Comparison of ENCODE assay signal across 8 cellular contexts in genomic region chr19:290539-291521, GRCh38. TPM values are rescaled to one million over a fixed set of nuclear protein-coding genes. Genes with fewer than 3 reads are reported as not detected.
DNase-seq lines count a peak whose midpoint lies in the region; ATAC-seq, FAIRE-seq and TF ChIP-seq lines count a peak whose summit lies in the region.

TSS of gene PLPP2 (minus strand) at chr19:291403. CDS start at chr19:291336, 67 bp downstream.

- H3K9me3 ChIP-seq in HepG2 (ENCODE audit: low read length): no peaks in the 10 kb centered on the region

- intact Hi-C loops in HepG2 (cut with micrococcal nuclease; ENCODE audit: unreplicated experiment): no loop called here
- intact Hi-C loops in activated T-helper 1 cell treated with anti-CD3 and anti-CD28 coated beads, Interleukin-12 subunit alpha, Interleukin-12 subunit beta, Interleukin-2, Interleukin-4 antibody, amounts not matched to agents 30 ng/mL and 10 ng/mL and 1 ng/mL, durations not matched to agents 14 hours and 24 hours and 36 hours (cut with micrococcal nuclease): no loop called here

- CTCF ChIA-PET in HepG2 (lab: Yijun Ruan, JAX; ENCODE audit: low intra/inter-chr PET ratio, low total read pairs): no interaction called here

- no peaks in the 10 kb centered on the region for H3K36me3 Mint-ChIP-seq in chondrocyte (ENCODE audit: low read depth)
- H3K36me3 Mint-ChIP-seq in activated T-helper 1 cell treated with anti-CD3 and anti-CD28 coated beads, Interleukin-12 subunit alpha, Interleukin-12 subunit beta, Interleukin-2, Interleukin-4 antibody, amounts not matched to agents 30 ng/mL and 10 ng/mL and 1 ng/mL, durations not matched to agents 14 hours and 24 hours and 36 hours (ENCODE audit: low read depth): no peaks in the 10 kb centered on the region

- H3K27me3 Mint-ChIP-seq in chondrocyte (ENCODE audit: low read depth): peaks cover 18% of the 10 kb centered on the region
- peaks cover 75% of the 10 kb centered on the region for H3K27me3 Mint-ChIP-seq in stimulated activated naive CD8-positive, alpha-beta T cell treated with anti-CD3 and anti-CD28 coated beads, Interleukin-15, amount 100 ng/mL, for 72 hours
- peaks cover 47% of the 10 kb centered on the region for H3K27me3 Mint-ChIP-seq in activated T-helper 1 cell treated with anti-CD3 and anti-CD28 coated beads, Interleukin-12 subunit alpha, Interleukin-12 subunit beta, Interleukin-2, Interleukin-4 antibody, amounts not matched to agents 30 ng/mL and 10 ng/mL and 1 ng/mL, durations not matched to agents 14 hours and 24 hours and 36 hours (ENCODE audit: insufficient read depth)

- H3K9ac ChIP-seq in HepG2 (ENCODE audit: insufficient read depth, low read depth, low read length): no peak within 1 kb of the TSS

- BruUV-seq in HepG2 (replicated peaks; lab: Mats Ljungman, UMichigan): no TSS peak

- in situ Hi-C loops in HepG2 (cut with HindIII; ENCODE audit: extremely low pct_ligation_motif_present, low pct_unique_long_range_greater_than_20kb): no loop called here

- no peak within 1 kb of the TSS for H2AFZ ChIP-seq in HepG2 (ENCODE audit: low read length)

- no peaks in the 10 kb centered on the region for H3K9me3 Mint-ChIP-seq in chondrocyte (ENCODE audit: low read depth)
- H3K9me3 Mint-ChIP-seq in stimulated activated naive CD8-positive, alpha-beta T cell treated with anti-CD3 and anti-CD28 coated beads, Interleukin-15, amount 100 ng/mL, for 72 hours: no peaks in the 10 kb centered on the region
- H3K9me3 Mint-ChIP-seq in activated T-helper 1 cell treated with anti-CD3 and anti-CD28 coated beads, Interleukin-12 subunit alpha, Interleukin-12 subunit beta, Interleukin-2, Interleukin-4 antibody, amounts not matched to agents 30 ng/mL and 10 ng/mL and 1 ng/mL, durations not matched to agents 14 hours and 24 hours and 36 hours: no peaks in the 10 kb centered on the region

- H3K4me1 Mint-ChIP-seq in chondrocyte (ENCODE audit: low read depth): peaks cover 25% of the 10 kb centered on the region
- peaks cover 18% of the 10 kb centered on the region for H3K4me1 Mint-ChIP-seq in stimulated activated naive CD8-positive, alpha-beta T cell treated with anti-CD3 and anti-CD28 coated beads, Interleukin-15, amount 100 ng/mL, for 72 hours
- H3K4me1 Mint-ChIP-seq in activated T-helper 1 cell treated with anti-CD3 and anti-CD28 coated beads, Interleukin-12 subunit alpha, Interleukin-12 subunit beta, Interleukin-2, Interleukin-4 antibody, amounts not matched to agents 30 ng/mL and 10 ng/mL and 1 ng/mL, durations not matched to agents 14 hours and 24 hours and 36 hours (ENCODE audit: low read depth): no peaks in the 10 kb centered on the region

- DNase-seq in DMS153 treated with DMSO at 0.1 percent for 48 hours (lab: John Stamatoyannopoulos, UW; ENCODE audit: unreplicated experiment): peak; percentile 61
- DNase-seq in NCI-H510A treated with DMSO at 0.1 percent for 48 hours (lab: John Stamatoyannopoulos, UW): peak; percentile 51
- peak; percentile 59 for DNase-seq in chondrocyte (ENCODE audit: low spot score)
- no peak for DNase-seq in HepG2 (ENCODE audit: low spot score)
- no peak for DNase-seq in stimulated activated naive CD8-positive, alpha-beta T cell treated with anti-CD3 and anti-CD28 coated beads, Interleukin-15, amount 100 ng/mL, for 72 hours
- DNase-seq in RCC 7860 (ENCODE audit: low spot score): no peak
- no peak for DNase-seq in activated T-helper 1 cell treated with anti-CD3 and anti-CD28 coated beads, Interleukin-12 subunit alpha, Interleukin-12 subunit beta, Interleukin-2, Interleukin-4 antibody, amounts not matched to agents 30 ng/mL and 10 ng/mL and 1 ng/mL, durations not matched to agents 14 hours and 24 hours and 36 hours (ENCODE audit: low spot score)

- no peak within 1 kb of the TSS for H3K27ac Mint-ChIP-seq in chondrocyte (ENCODE audit: unreplicated experiment)
- H3K27ac Mint-ChIP-seq in stimulated activated naive CD8-positive, alpha-beta T cell treated with anti-CD3 and anti-CD28 coated beads, Interleukin-15, amount 100 ng/mL, for 72 hours: no peak within 1 kb of the TSS
- H3K27ac Mint-ChIP-seq in activated T-helper 1 cell treated with anti-CD3 and anti-CD28 coated beads, Interleukin-12 subunit alpha, Interleukin-12 subunit beta, Interleukin-2, Interleukin-4 antibody, amounts not matched to agents 30 ng/mL and 10 ng/mL and 1 ng/mL, durations not matched to agents 14 hours and 24 hours and 36 hours: no peak within 1 kb of the TSS

- H3K4me3 Mint-ChIP-seq in chondrocyte (ENCODE audit: unreplicated experiment): peak within 1 kb of the TSS; percentile 40
- peak within 1 kb of the TSS in 1 of 2 donors; percentile 57 for H3K4me3 Mint-ChIP-seq in stimulated activated naive CD8-positive, alpha-beta T cell treated with anti-CD3 and anti-CD28 coated beads, Interleukin-15, amount 100 ng/mL, for 72 hours
- H3K4me3 Mint-ChIP-seq in activated T-helper 1 cell treated with anti-CD3 and anti-CD28 coated beads, Interleukin-12 subunit alpha, Interleukin-12 subunit beta, Interleukin-2, Interleukin-4 antibody, amounts not matched to agents 30 ng/mL and 10 ng/mL and 1 ng/mL, durations not matched to agents 14 hours and 24 hours and 36 hours: no peak within 1 kb of the TSS

- no peak for TF ChIP-seq RAD21 in HepG2 (CRISPR knock-in tag; IDR thresholded peaks at IDR 0.05)

- POLR2A ChIA-PET in HepG2 (lab: Yijun Ruan, JAX): no interaction called here

- H4K20me1 ChIP-seq in HepG2 (ENCODE audit: insufficient read depth, low read length): 0 out of 2 replicates have a peak, but pooled peaks cover 2% of the 10 kb centered on the region

- H3K4me2 ChIP-seq in HepG2 (ENCODE audit: low read depth, low read length): peak within 1 kb of the TSS; percentile 24; the same call in 1 of the 2 replicates

- no peak within 1 kb of the TSS for H3K27ac ChIP-seq in HepG2 (ENCODE audit: extremely low read length, insufficient read depth, low read length)

- no peaks in the 10 kb centered on the region for H3K36me3 ChIP-seq in HepG2 (replicated peaks in 1 of 2; ENCODE audit: control insufficient read depth in 1 of 2, insufficient read depth in 2 of 2, low read length in 2 of 2)

- WGBS in HepG2 (ENCODE audit: low lambda C conversion rate): 71% methylated on average over 44 of the region's 108 CpGs

- no peak for TF ChIP-seq POLR2A in HepG2 (IDR thresholded peaks at IDR 0.05; ENCODE audit: insufficient read depth in 1 of 2, low read depth in 2 of 2, low read length in 2 of 2)

- peaks cover 30% of the 10 kb centered on the region for H3K4me1 ChIP-seq in HepG2 (ENCODE audit: insufficient read depth, low read length)

- TF ChIP-seq EP300 in HepG2 (IDR thresholded peaks at IDR 0.05; ENCODE audit: low read depth in 2 of 2, low read length in 2 of 2) (no peak), HepG2 (CRISPR knock-in tag; IDR thresholded peaks at IDR 0.05; ENCODE audit: borderline replicate concordance) (no peak)

- TF ChIP-seq CTCF in chondrocyte (IDR thresholded peaks at IDR 0.05) (no peak), HepG2 (CRISPR knock-in tag; IDR thresholded peaks at IDR 0.05) (no peak)

- no peaks in the 10 kb centered on the region for H3K79me2 ChIP-seq in HepG2 (ENCODE audit: insufficient read depth, low read length)

- FAIRE-seq in HepG2 (lab: Jason Lieb, UNC): no peak
- no peak for FAIRE-seq in RCC 7860 (lab: Jason Lieb, UNC)

- ATAC-seq in HepG2 (no peak), GM18868 (IDR thresholded peaks at IDR 0.05; ENCODE audit: unreplicated experiment) (no peak)
- ATAC-seq in stimulated activated naive CD8-positive, alpha-beta T cell treated with anti-CD3 and anti-CD28 coated beads, Interleukin-15, amount 100 ng/mL, for 72 hours: peak; percentile 14

- H3K4me3 ChIP-seq in HepG2 (replicated peaks in 1 of 3; ENCODE audit: insufficient read depth in 1 of 3, low read depth in 2 of 3, low read length in 3 of 3): peak within 1 kb of the TSS in 1 of 3 experiments; percentile 23; a peak in 1 of 6 replicates

- H3K27me3 ChIP-seq in HepG2 (ENCODE audit: control insufficient read depth in 1 of 2, insufficient read depth in 2 of 2, low read length in 2 of 2): peaks cover 4 to 36% of the 10 kb centered on the region in 2 experiments

TF ChIP-seq in HepG2, 621 proteins besides CTCF, POLR2A, EP300 and RAD21 (continues in another document):
- TF ChIP-seq SOX5 (CRISPR knock-in tag; IDR thresholded peaks at IDR 0.05; ENCODE audit: borderline replicate concordance): peak; percentile 95
- no peak for TF ChIP-seq SOX6 (IDR thresholded peaks at IDR 0.05)
- TF ChIP-seq SOX6 (CRISPR knock-in tag; IDR thresholded peaks at IDR 0.05): peak; percentile 81
- peak; percentile 93 for TF ChIP-seq SOX13 (IDR thresholded peaks at IDR 0.05)
- peak in 1 of 2 experiments; percentile 94; a peak in 2 of 4 replicates for TF ChIP-seq SOX13 (CRISPR knock-in tag; conservative IDR thresholded peaks at IDR 0.05 in 1 of 2, IDR thresholded peaks at IDR 0.05 in 1 of 2)
- no peak for TF ChIP-seq YEATS4 (CRISPR knock-in tag; IDR thresholded peaks at IDR 0.05; ENCODE audit: borderline replicate concordance)

RNA-seq across cellular contexts. Expression of gene PLPP2, which starts in this region (rescaled TPM):
- 0.36 to 4.1 TPM (median 3.0 TPM) in 3 replicates for total RNA-seq in chondrocyte
- not detected in 2 replicates for total RNA-seq in HepG2 (2016; rRNA removed; fragmentation: Illumina TruSeq; extraction: Trizol)
- not detected in 2 replicates for total RNA-seq in HepG2 (2016; cell fraction: cytosol; rRNA removed; fragmentation: Illumina TruSeq; extraction: Trizol; ENCODE audit: low read depth)
- total RNA-seq in HepG2 (2016; cell fraction: insoluble cytoplasmic fraction; rRNA removed; fragmentation: Illumina TruSeq; extraction: Trizol): not detected in 2 replicates
- not detected in 2 replicates for total RNA-seq in HepG2 (2016; cell fraction: membrane; rRNA removed; fragmentation: Illumina TruSeq; extraction: Trizol)
- total RNA-seq in HepG2 (2016; cell fraction: nucleus; rRNA removed; fragmentation: Illumina TruSeq; extraction: Trizol): not detected in 2 replicates
- polyA plus RNA-seq in HepG2 (2011; rRNA removed): not detected in 2 replicates
- 0.07 TPM in 1 of 2 replicates, not detected in the other for polyA plus RNA-seq in HepG2 (2011; cell fraction: cytosol; rRNA removed)
- 0.19 and 0.31 TPM in 2 replicates for polyA plus RNA-seq in HepG2 (2011; cell fraction: nucleus; rRNA removed)
- polyA plus RNA-seq in HepG2 (2012): 0.16 TPM in 1 of 2 replicates, not detected in the other
- not detected in 2 replicates for polyA plus RNA-seq in HepG2 (2016; cell fraction: cytosol; fragmentation: Illumina TruSeq; extraction: Trizol; ENCODE audit: low read depth)
- not detected in 2 replicates for polyA plus RNA-seq in HepG2 (2016; cell fraction: insoluble cytoplasmic fraction; fragmentation: Illumina TruSeq; extraction: Trizol; ENCODE audit: low read depth)
- not detected in 2 replicates for polyA plus RNA-seq in HepG2 (2016; cell fraction: membrane; fragmentation: Illumina TruSeq; extraction: Trizol; ENCODE audit: low read depth)
- polyA plus RNA-seq in HepG2 (2016; cell fraction: nucleus; fragmentation: Illumina TruSeq; extraction: Trizol; ENCODE audit: insufficient read depth, low read depth): not detected in 2 replicates
- 78.3 TPM in 1 of 2 replicates, not detected in the other for polyA minus RNA-seq in HepG2 (2011; rRNA and poly(A)+ RNA removed; ENCODE audit: low replicate concordance)
- polyA minus RNA-seq in HepG2 (2011; cell fraction: cytosol; rRNA and poly(A)+ RNA removed): not detected in 2 replicates
- polyA minus RNA-seq in HepG2 (2011; cell fraction: nucleus; rRNA and poly(A)+ RNA removed): not detected in 2 replicates
- total RNA-seq in activated T-helper 1 cell treated with anti-CD3 and anti-CD28 coated beads, Interleukin-12 subunit alpha, Interleukin-12 subunit beta, Interleukin-2, Interleukin-4 antibody, amounts not matched to agents 30 ng/mL and 10 ng/mL and 1 ng/mL, durations not matched to agents 14 hours and 24 hours and 36 hours: 0.16 and 0.34 TPM in 2 replicates

Comparison
In these comparisons a context has a peak if more than half of its experiments do, and no peak if none do; other contexts are left out.
1. DNase-seq: peak in DMS153 treated with DMSO at 0.1 percent for 48 hours (single experiment), NCI-H510A treated with DMSO at 0.1 percent for 48 hours (single experiment) and chondrocyte (single experiment); none in HepG2 (single experiment), stimulated activated naive CD8-positive, alpha-beta T cell treated with anti-CD3 and anti-CD28 coated beads, Interleukin-15, amount 100 ng/mL, for 72 hours (0 of 2), RCC 7860 (single experiment) and activated T-helper 1 cell treated with anti-CD3 and anti-CD28 coated beads, Interleukin-12 subunit alpha, Interleukin-12 subunit beta, Interleukin-2, Interleukin-4 antibody, amounts not matched to agents 30 ng/mL and 10 ng/mL and 1 ng/mL, durations not matched to agents 14 hours and 24 hours and 36 hours (single experiment).